8 cellular contexts compared by ENCODE assay signal in the genomic region with DNA sequence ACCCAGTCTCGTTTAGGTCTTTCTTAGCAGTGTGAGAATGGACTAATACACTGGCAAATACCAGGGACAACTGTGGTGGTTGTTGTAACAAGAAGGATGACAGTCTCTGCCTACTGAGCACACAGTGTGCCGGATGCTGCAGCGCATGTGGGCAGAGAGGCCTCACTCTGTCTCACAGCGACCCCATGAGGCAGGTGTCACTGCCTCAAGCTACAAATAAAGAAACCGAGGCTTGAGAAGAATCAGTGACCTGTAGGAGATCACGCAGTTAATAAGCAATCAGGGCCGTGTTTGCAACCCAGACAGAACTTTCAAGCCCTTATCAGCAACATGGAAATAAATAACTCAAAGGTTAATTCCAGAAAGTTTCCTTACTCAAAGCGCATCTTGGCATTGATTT. TPM values are rescaled to one million over a fixed set of nuclear protein-coding genes. Genes with fewer than 3 reads are reported as not detected.
DNase-seq lines count a peak whose midpoint lies in the region; ATAC-seq and TF ChIP-seq lines count a peak whose summit lies in the region.

No MANE protein-coding gene starts in this region.

- H3K27ac ChIP-seq in 22Rv1 = no peak overlapping the region
- H3K27ac ChIP-seq in WERI-Rb-1 = no peak overlapping the region

- no peak overlapping the region for H3K4me3 ChIP-seq in WERI-Rb-1 (ENCODE audit: low read depth, low read length)

- no peaks in the 10 kb centered on the region for H3K36me3 ChIP-seq in WERI-Rb-1

- TF ChIP-seq CTCF in 22Rv1 (IDR thresholded peaks at IDR 0.05) (peak; percentile 44), GM13977 (IDR thresholded peaks at IDR 0.05; ENCODE audit: extremely low read depth, insufficient read depth, missing control alignments) (peak; percentile 45), WERI-Rb-1 (IDR thresholded peaks at IDR 0.05; ENCODE audit: low read depth, low read length) (peak; percentile 98)

- no peaks in the 10 kb centered on the region for H3K9me3 ChIP-seq in WERI-Rb-1 (ENCODE audit: severe bottlenecking)

- ATAC-seq in sciatic nerve (peak; percentile 78), HG02840 (IDR thresholded peaks at IDR 0.05; ENCODE audit: low FRiP score, unreplicated experiment) (no peak), GM18873 (IDR thresholded peaks at IDR 0.05; ENCODE audit: low FRiP score, unreplicated experiment) (no peak)

- intact Hi-C loops in sciatic nerve (cut with DNase I) = no loop called here

- no peaks in the 10 kb centered on the region for H3K27me3 ChIP-seq in WERI-Rb-1 (ENCODE audit: insufficient read depth, low read depth, severe bottlenecking)

- in situ Hi-C loops in GM13977 (cut with MboI; ENCODE audit: low pct_unique_long_range_greater_than_20kb, low sequenced_read_pairs, unreplicated experiment) = no loop called here

- DNase-seq in GM13977 (ENCODE audit: low spot score) (no peak), WERI-Rb-1 (peak; percentile 88), glomerular visceral epithelial cell (ENCODE audit: extremely low spot score) (peak; percentile 25), sciatic nerve (ENCODE audit: low spot score) (peak; percentile 67), NCI-H446 (lab: John Stamatoyannopoulos, UW) (no peak)

RNA-seq across cellular contexts. Expression of a gene that starts 40.5 kb away (rescaled TPM):
- total RNA-seq in sciatic nerve = 302 TPM

Comparison
In these comparisons a context has a peak if more than half of its experiments do, and no peak if none do; other contexts are left out.
1. CTCF ChIP-seq: peak in every context shown above with its lines; median percentile 98 in WERI-Rb-1; 45 in GM13977; 44 in 22Rv1.
2. DNase-seq: peak in WERI-Rb-1 (single experiment), glomerular visceral epithelial cell (single experiment) and sciatic nerve (single experiment); none in GM13977 (single experiment) and NCI-H446 (0 of 2).